Comparison of ENCODE assay signal across 9 cellular contexts in genomic region chr19:34345934-34346333, GRCh38. TPM values are rescaled to one million over a fixed set of nuclear protein-coding genes. Genes with fewer than 3 reads are reported as not detected.
A peak's percentile ranks its signal among the peaks of the same experiment; 100 is the strongest.
DNase-seq lines count a peak whose midpoint lies in the region; ATAC-seq and TF ChIP-seq lines count a peak whose summit lies in the region.
"Had no signal": no experiment of that assay in that cellular context is flagged by ENCODE, and none has a peak within 500 bp of the region (broad histone marks: within the 10 kb centered on the region; RNA-seq: fewer than 3 reads in every experiment).

No MANE protein-coding gene starts in this region.

- H3K4me1 ChIP-seq in CD4-positive, alpha-beta memory T cell (ENCODE audit: insufficient read depth, low read length), result peaks cover 18% of the 10 kb centered on the region

- CTCF ChIA-PET in CD4-positive, alpha-beta memory T cell (lab: Charles Lee; ENCODE audit: partially characterized antibody), result interaction anchor here (0.6 to 3.1 kb wide), 45 partner anchors 9 to 249 kb away, joined by 3 to 18 read pairs (median 4); partner anchors contain the start of genes GPI and LSM14A

- POLR2A ChIA-PET in CD4-positive, alpha-beta memory T cell (lab: Charles Lee; ENCODE audit: partially characterized antibody), result interaction anchor here (0.9 to 1.5 kb wide), 4 partner anchors 8 to 172 kb away, joined by 3 to 6 read pairs (median 3); partner anchors contain the start of gene GPI

- no peaks in the 10 kb centered on the region for H3K9me3 Mint-ChIP-seq in CD4-positive, alpha-beta memory T cell
- peaks cover 7% of the 10 kb centered on the region for H3K9me3 Mint-ChIP-seq in nephron progenitor cell
- H3K9me3 Mint-ChIP-seq: IgD-negative memory B cell had no signal

- intact Hi-C loops in CD4-positive, alpha-beta memory T cell (cut with micrococcal nuclease), result loop anchor here (1.0 to 5.0 kb wide), 2 partner anchors 129 to 225 kb away; no protein-coding TSS in a partner anchor

- no peak overlapping the region for H3K4me3 ChIP-seq in CD4-positive, alpha-beta memory T cell (ENCODE audit: low read length in 2 of 2)

- H3K27me3 Mint-ChIP-seq in CD4-positive, alpha-beta memory T cell, result no peaks in the 10 kb centered on the region
- H3K27me3 Mint-ChIP-seq in nephron progenitor cell (ENCODE audit: low read depth, poor library complexity), result peaks cover 2% of the 10 kb centered on the region
- H3K27me3 Mint-ChIP-seq: IgD-negative memory B cell had no signal

- H3K4me1 Mint-ChIP-seq in CD4-positive, alpha-beta memory T cell, result peaks cover 12 to 30% (median 20%) of the 10 kb centered on the region in 4 donors
- no peaks in the 10 kb centered on the region for H3K4me1 Mint-ChIP-seq in nephron progenitor cell

- peak; percentile 71 for TF ChIP-seq CTCF in nephron progenitor cell (IDR thresholded peaks at IDR 0.05)

- peak overlapping the region in 6 of 7 donors; percentile 49 to 92 (median 58) for H3K27ac Mint-ChIP-seq in CD4-positive, alpha-beta memory T cell
- H3K27ac Mint-ChIP-seq in nephron progenitor cell, result no peak overlapping the region

- H3K27ac ChIP-seq in CD4-positive, alpha-beta memory T cell (ENCODE audit: low read depth, low read length), result no peak overlapping the region

- no peaks in the 10 kb centered on the region for H3K27me3 ChIP-seq in CD4-positive, alpha-beta memory T cell (ENCODE audit: insufficient read depth, low read length)

- ATAC-seq in esophagus mucosa (peak; percentile 62), GM21528 (IDR thresholded peaks at IDR 0.05; ENCODE audit: low FRiP score, unreplicated experiment) (no peak)

- H3K9me3 ChIP-seq in CD4-positive, alpha-beta memory T cell (ENCODE audit: control insufficient read depth in 1 of 2, low read length in 2 of 2), result no peaks in the 10 kb centered on the region

- peak; percentile 56 to 63 (median 58) for DNase-seq in CD4-positive, alpha-beta memory T cell
- peak; percentile 66 for DNase-seq in HK-2 (ENCODE audit: unreplicated experiment)
- DNase-seq in NOMO-1 (lab: John Stamatoyannopoulos, UW; ENCODE audit: unreplicated experiment in 2 of 2), result peak; percentile 4 to 19
- DNase-seq in activated T-cell treated with anti-CD3 and anti-CD28 coated beads for 4 hours, result peak; percentile 69
- peak; percentile 71 for DNase-seq in nephron progenitor cell
- DNase-seq in superior temporal gyrus (ENCODE audit: extremely low spot score), result peak; percentile 94

- peaks cover 28% of the 10 kb centered on the region for H3K36me3 ChIP-seq in CD4-positive, alpha-beta memory T cell (ENCODE audit: insufficient read depth, low read length)

- peaks cover 32 to 34% of the 10 kb centered on the region in 2 donors for H3K36me3 Mint-ChIP-seq in CD4-positive, alpha-beta memory T cell
- H3K36me3 Mint-ChIP-seq in nephron progenitor cell (ENCODE audit: low read depth), result peaks cover 76% of the 10 kb centered on the region

- H3K4me3 Mint-ChIP-seq in CD4-positive, alpha-beta memory T cell, result no peak overlapping the region
- no peak overlapping the region for H3K4me3 Mint-ChIP-seq in nephron progenitor cell

RNA-seq across cellular contexts. Expression of gene GPI, which starts 19.1 kb away (rescaled TPM):
- 100 to 1,000 TPM; 121 to 127 TPM for total RNA-seq in CD4-positive, alpha-beta memory T cell
- polyA plus RNA-seq in CD4-positive, alpha-beta memory T cell, result 100 to 1,000 TPM; 127 to 156 TPM
- 230 TPM for total RNA-seq in esophagus mucosa

RNA-seq across cellular contexts. Expression of gene PDCD2L, which starts 58.3 kb away (rescaled TPM):
- 10 to 100 TPM in 1 of 2 experiments, 1 to 10 TPM in 1; 8.8 to 12.3 TPM for total RNA-seq in CD4-positive, alpha-beta memory T cell
- 10 to 100 TPM; 11.4 to 18.9 TPM for polyA plus RNA-seq in CD4-positive, alpha-beta memory T cell
- total RNA-seq in esophagus mucosa, result 6.7 TPM

Comparison
In these comparisons a context has a peak if more than half of its experiments do, and no peak if none do; other contexts are left out.
1. DNase-seq: peak in every context shown above with its lines; median percentile 94 in superior temporal gyrus; 71 in nephron progenitor cell; 69 in activated T-cell treated with anti-CD3 and anti-CD28 coated beads for 4 hours; 66 in HK-2; 58 in CD4-positive, alpha-beta memory T cell; 12 in NOMO-1.